Comparison of ENCODE assay signal across 7 cellular contexts in the genomic region with DNA sequence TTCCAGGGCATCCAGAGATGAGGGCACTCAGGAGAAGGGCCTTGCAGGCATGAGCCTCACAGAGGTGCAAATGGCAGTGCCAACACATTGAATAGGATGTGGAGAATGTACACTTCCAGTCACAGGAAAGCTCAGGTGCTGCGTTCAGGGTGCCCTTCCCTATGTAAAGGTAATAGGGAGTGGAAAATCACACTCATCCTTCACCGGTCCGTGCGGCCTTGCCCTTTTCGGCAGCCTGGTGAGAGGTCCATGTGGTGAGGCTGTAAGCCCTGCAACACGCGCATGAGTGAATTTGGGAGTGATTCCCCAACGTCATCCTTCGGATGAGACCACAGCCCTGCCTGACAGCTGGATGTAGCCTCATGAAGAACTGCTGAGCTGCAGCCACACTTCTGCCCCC.
"Had no signal": no experiment of that assay in that cellular context is flagged by ENCODE, and none has a peak within 500 bp of the region (broad histone marks: within the 10 kb centered on the region; RNA-seq: fewer than 3 reads in every experiment).

No MANE protein-coding gene starts in this region.

- H3K27ac ChIP-seq: HL-60 had no signal

- H3K4me3 Mint-ChIP-seq: GM23338, H9 had no signal

- H3K4me3 ChIP-seq: GM23338, K562 had no signal

- DNase-seq: H9, HCEC 1CT, KG1 had no signal

- H3K27ac Mint-ChIP-seq: GM23338, H9 had no signal

- H3K9me3 Mint-ChIP-seq: GM23338 had no signal

- ATAC-seq: GM23338, HepG2, K562 had no signal
